In genomic region chr17:35804658-35805192, GRCh38 we compare ENCODE assay signal across 8 cellular contexts. TPM values are rescaled to one million over a fixed set of nuclear protein-coding genes. Genes with fewer than 3 reads are reported as not detected.
A peak's percentile ranks its signal among the peaks of the same experiment; 100 is the strongest.
DNase-seq lines count a peak whose midpoint lies in the region; ATAC-seq and TF ChIP-seq lines count a peak whose summit lies in the region.

No MANE protein-coding gene starts in this region.

- H3K4me3 Mint-ChIP-seq in WTC11 (no peak overlapping the region), mesothelial cell of epicardium (no peak overlapping the region)
- H3K4me3 Mint-ChIP-seq in naive thymus-derived CD4-positive, alpha-beta T cell, result peak overlapping the region in 1 of 10 donors; percentile 0

- no peak; the same call in 1 of the 2 replicates for TF ChIP-seq CTCF in WTC11 (IDR thresholded peaks at IDR 0.05)
- TF ChIP-seq CTCF in esophagus muscularis mucosa (IDR thresholded peaks at IDR 0.05), result peak; percentile 90 to 99 (median 91)
- no peak for TF ChIP-seq CTCF in mesothelial cell of epicardium (IDR thresholded peaks at IDR 0.05; ENCODE audit: unreplicated experiment)

- H3K9me3 ChIP-seq in HAP-1 (no peaks in the 10 kb centered on the region), esophagus muscularis mucosa (no peaks in the 10 kb centered on the region)
- H3K9me3 ChIP-seq in naive thymus-derived CD4-positive, alpha-beta T cell (ENCODE audit: control insufficient read depth in 2 of 3, low read length in 3 of 3), result no peaks in the 10 kb centered on the region

- POLR2A ChIA-PET in WTC11 (lab: Charles Lee), result no interaction called here
- POLR2A ChIA-PET in naive thymus-derived CD4-positive, alpha-beta T cell (lab: Charles Lee), result interaction anchor here (0.6 to 1.3 kb wide), 6 partner anchors 11 to 89 kb away, joined by 3 to 8 read pairs (median 4); no protein-coding TSS in a partner anchor

- CTCF ChIA-PET in WTC11 (lab: Charles Lee), result interaction anchor here (0.6 to 4.0 kb wide), 22 partner anchors 9 to 144 kb away, joined by 3 to 71 read pairs (median 4); partner anchors contain the start of genes GAS2L2 and MMP28
- CTCF ChIA-PET in naive thymus-derived CD4-positive, alpha-beta T cell (lab: Charles Lee), result interaction anchor here (0.6 to 9.0 kb wide), 9 partner anchors 9 to 683 kb away, joined by 3 to 222 read pairs (median 4); partner anchors contain the start of genes C17orf50 and MMP28

- no peaks in the 10 kb centered on the region for H3K36me3 ChIP-seq in HAP-1 (replicated peaks)
- no peaks in the 10 kb centered on the region for H3K36me3 ChIP-seq in esophagus muscularis mucosa
- H3K36me3 ChIP-seq in naive thymus-derived CD4-positive, alpha-beta T cell (ENCODE audit: control insufficient read depth in 2 of 3, insufficient read depth in 3 of 3, low read length in 3 of 3), result peaks cover 0 to 5% (median 0%) of the 10 kb centered on the region in 3 experiments

- H3K36me3 Mint-ChIP-seq in WTC11 (0 out of 2 replicates have a peak, but pooled peaks cover 1% of the 10 kb centered on the region), mesothelial cell of epicardium (no peaks in the 10 kb centered on the region)
- no peaks in the 10 kb centered on the region for H3K36me3 Mint-ChIP-seq in naive thymus-derived CD4-positive, alpha-beta T cell

- H3K4me3 ChIP-seq in HAP-1, result no peak overlapping the region
- H3K4me3 ChIP-seq in esophagus muscularis mucosa, result no peak overlapping the region
- H3K4me3 ChIP-seq in naive thymus-derived CD4-positive, alpha-beta T cell (ENCODE audit: low read length), result no peak overlapping the region

- ATAC-seq in WTC11 (peak; percentile 75), HG03139 (IDR thresholded peaks at IDR 0.05; ENCODE audit: unreplicated experiment) (no peak)
- ATAC-seq in naive thymus-derived CD4-positive, alpha-beta T cell, result peak; percentile 50

- H3K4me1 Mint-ChIP-seq in WTC11 (peaks cover 17% of the 10 kb centered on the region), mesothelial cell of epicardium (peaks cover 22% of the 10 kb centered on the region)
- peaks cover 28 to 66% (median 56%) of the 10 kb centered on the region in 7 donors for H3K4me1 Mint-ChIP-seq in naive thymus-derived CD4-positive, alpha-beta T cell

- peaks cover 8% of the 10 kb centered on the region for H3K4me1 ChIP-seq in HAP-1
- H3K4me1 ChIP-seq in esophagus muscularis mucosa, result peaks cover 32 to 53% (median 50%) of the 10 kb centered on the region in 4 donors
- peaks cover 6 to 32% of the 10 kb centered on the region in 2 donors for H3K4me1 ChIP-seq in naive thymus-derived CD4-positive, alpha-beta T cell (ENCODE audit: control insufficient read depth in 2 of 2, insufficient read depth in 2 of 2, low read length in 2 of 2)

- 41% methylated on average over 1 of the region's 1 CpG for WGBS in esophagus muscularis mucosa

- peaks cover 10% of the 10 kb centered on the region for H3K27me3 Mint-ChIP-seq in WTC11 (ENCODE audit: low read depth)
- H3K27me3 Mint-ChIP-seq in naive thymus-derived CD4-positive, alpha-beta T cell, result peaks cover 0 to 5% (median 0%) of the 10 kb centered on the region in 5 donors
- H3K27me3 Mint-ChIP-seq in mesothelial cell of epicardium (ENCODE audit: low read depth), result no peaks in the 10 kb centered on the region

- peak overlapping the region; percentile 70 for H3K27ac Mint-ChIP-seq in WTC11
- peak overlapping the region in 5 of 9 donors; percentile 5 to 63 (median 31) for H3K27ac Mint-ChIP-seq in naive thymus-derived CD4-positive, alpha-beta T cell
- no peak overlapping the region for H3K27ac Mint-ChIP-seq in mesothelial cell of epicardium

- no peak for TF ChIP-seq POLR2A in esophagus muscularis mucosa (IDR thresholded peaks at IDR 0.05; ENCODE audit: low read depth)

- DNase-seq in D341Med (ENCODE audit: low spot score) (peak; percentile 84), HAP-1 (ENCODE audit: low spot score in 2 of 2) (peak; percentile 59 to 93), NCI-H345 treated with DMSO at 0.1 percent for 48 hours (lab: John Stamatoyannopoulos, UW; ENCODE audit: unreplicated experiment) (peak; percentile 71), WTC11 (ENCODE audit: low spot score) (peak; percentile 41), esophagus muscularis mucosa (ENCODE audit: extremely low spot score) (no peak), mesothelial cell of epicardium (ENCODE audit: low spot score in 2 of 2, unreplicated experiment in 2 of 2) (no peak)
- DNase-seq in naive thymus-derived CD4-positive, alpha-beta T cell, result peak in 8 of 9 donors; percentile 38 to 80 (median 69)

- in situ Hi-C loops in HAP-1 (cut with MboI; ENCODE audit: low sequenced_read_pairs), result loop anchor here (5.0 kb wide), 1 partner anchor 42 kb away; the partner anchor contains the start of gene C17orf50

- peak overlapping the region; percentile 61 to 74 (median 66) for H3K27ac ChIP-seq in esophagus muscularis mucosa (replicated peaks in 1 of 4)
- H3K27ac ChIP-seq in naive thymus-derived CD4-positive, alpha-beta T cell (ENCODE audit: low read depth, low read length), result no peak overlapping the region

- intact Hi-C loops in esophagus muscularis mucosa (cut with DNase I), result loop anchor here (1.0 to 2.0 kb wide), 2 partner anchors 35 to 40 kb away; no protein-coding TSS in a partner anchor
- intact Hi-C loops in naive thymus-derived CD4-positive, alpha-beta T cell (cut with micrococcal nuclease), result loop anchor here (1.0 to 10.0 kb wide), 11 partner anchors 9 to 1143 kb away; partner anchors contain the start of genes AATF (in 1 of the 2), LIG3 (in 1 of the 2), MMP28 (in 1 of the 2) and SLFN11 (in 1 of the 2)

- H3K9me3 Mint-ChIP-seq in WTC11, result no peaks in the 10 kb centered on the region
- no peaks in the 10 kb centered on the region for H3K9me3 Mint-ChIP-seq in naive thymus-derived CD4-positive, alpha-beta T cell
- no peaks in the 10 kb centered on the region for H3K9me3 Mint-ChIP-seq in mesothelial cell of epicardium

- no peak for TF ChIP-seq EP300 in esophagus muscularis mucosa (IDR thresholded peaks at IDR 0.05)

- H3K27me3 ChIP-seq in HAP-1 (ENCODE audit: low read depth), result no peaks in the 10 kb centered on the region; the same call in 1 of the 2 replicates
- H3K27me3 ChIP-seq in esophagus muscularis mucosa, result no peaks in the 10 kb centered on the region
- H3K27me3 ChIP-seq in naive thymus-derived CD4-positive, alpha-beta T cell (ENCODE audit: control insufficient read depth in 2 of 2, insufficient read depth in 2 of 2, low read length in 2 of 2), result no peaks in the 10 kb centered on the region

TF ChIP-seq in WTC11, 78 proteins besides CTCF, POLR2A, EP300 and RAD21:
- TF ChIP-seq ERG (CRISPR knock-in tag; IDR thresholded peaks at IDR 0.05) (no peak), ETV6 (CRISPR knock-in tag; IDR thresholded peaks at IDR 0.05) (no peak)
TF ChIP-seq in WTC11: peak in this region for 0.

RNA-seq across cellular contexts. Expression of gene TAF15, which starts 4.6 kb away (rescaled TPM):
- total RNA-seq in WTC11 (2021) (273 to 322 TPM (median 316 TPM) in 3 replicates), esophagus muscularis mucosa (100 to 1,000 TPM in 3 of 4 donors, 10 to 100 TPM in 1; 93.8 to 140 (median 122) TPM), mesothelial cell of epicardium (218 to 235 TPM (median 225 TPM) in 3 replicates)
- total RNA-seq in naive thymus-derived CD4-positive, alpha-beta T cell, result 100 to 1,000 TPM; 162 to 281 (median 243) TPM
- 10 to 100 TPM; 27.8 to 30.2 TPM for polyA plus RNA-seq in naive thymus-derived CD4-positive, alpha-beta T cell

RNA-seq across cellular contexts. Expression of gene MMP28, which starts 9.3 kb away (rescaled TPM):
- total RNA-seq in WTC11 (2021), result 0.22 TPM in 1 of 3 replicates, not detected in the others
- 100 to 1,000 TPM in 2 of 4 donors, 10 to 100 TPM in 2; 75.5 to 150 (median 116) TPM for total RNA-seq in esophagus muscularis mucosa
- 10 to 100 TPM in 3 of 5 experiments, 1 to 10 TPM in 1, not detected in 1; 2.9 to 15.1 (median 14.0) TPM for total RNA-seq in naive thymus-derived CD4-positive, alpha-beta T cell
- polyA plus RNA-seq in naive thymus-derived CD4-positive, alpha-beta T cell, result 10 to 100 TPM; 19.7 to 33.1 TPM
- 0.34 to 0.86 TPM in 2 of 3 replicates, not detected in the other for total RNA-seq in mesothelial cell of epicardium

RNA-seq across cellular contexts. Expression of gene C17orf50, which starts 44.0 kb away (rescaled TPM):
- total RNA-seq in WTC11 (2021) (0.30 to 0.89 TPM (median 0.35 TPM) in 3 replicates), esophagus muscularis mucosa (not detected), mesothelial cell of epicardium (not detected in 3 replicates)
- not detected for total RNA-seq in naive thymus-derived CD4-positive, alpha-beta T cell
- polyA plus RNA-seq in naive thymus-derived CD4-positive, alpha-beta T cell, result under 1 TPM in 1 of 2 donors, not detected in 1; 0.27 TPM

RNA-seq across cellular contexts. Expression of gene GAS2L2, which starts 51.7 kb away (rescaled TPM):
- 0.07 to 0.30 TPM (median 0.15 TPM) in 3 replicates for total RNA-seq in WTC11 (2021)
- under 1 TPM; 0.42 to 0.80 (median 0.48) TPM for total RNA-seq in esophagus muscularis mucosa
- under 1 TPM in 4 of 5 experiments, not detected in 1; 0.16 to 0.49 (median 0.24) TPM for total RNA-seq in naive thymus-derived CD4-positive, alpha-beta T cell
- not detected for polyA plus RNA-seq in naive thymus-derived CD4-positive, alpha-beta T cell
- total RNA-seq in mesothelial cell of epicardium, result 0.09 to 0.20 TPM (median 0.11 TPM) in 3 replicates

Comparison
In these comparisons a context has a peak if more than half of its experiments do, and no peak if none do; other contexts are left out.
1. DNase-seq: peak in D341Med (single experiment), HAP-1 (2 of 2), NCI-H345 treated with DMSO at 0.1 percent for 48 hours (single experiment), WTC11 (single experiment) and naive thymus-derived CD4-positive, alpha-beta T cell (8 of 9); none in esophagus muscularis mucosa (single experiment) and mesothelial cell of epicardium (0 of 2).
2. CTCF ChIP-seq: peak in esophagus muscularis mucosa (3 of 3); none in WTC11 (single experiment) and mesothelial cell of epicardium (single experiment).
3. RNA of gene MMP28, which starts 9.3 kb away (total RNA-seq): 75.5 to 150 TPM in esophagus muscularis mucosa; 2.9 to 15.1 TPM in naive thymus-derived CD4-positive, alpha-beta T cell, 0.34 to 0.86 TPM in mesothelial cell of epicardium and 0.22 TPM in WTC11; every median in the first group is over 4 times any median in the second.